In genomic region chr5:146719179-146719578, GRCh38 we compare ENCODE assay signal across 16 cellular contexts.
A peak's percentile ranks its signal among the peaks of the same experiment; 100 is the strongest.
DNase-seq lines count a peak whose midpoint lies in the region; ATAC-seq and TF ChIP-seq lines count a peak whose summit lies in the region.
"Had no signal": no experiment of that assay in that cellular context is flagged by ENCODE, and none has a peak within 500 bp of the region (broad histone marks: within the 10 kb centered on the region; RNA-seq: fewer than 3 reads in every experiment).

No MANE protein-coding gene starts in this region.

- no peak overlapping the region for H3K4me3 ChIP-seq in RWPE2 (ENCODE audit: severe bottlenecking)
- peak overlapping the region; percentile 2 for H3K4me3 ChIP-seq in neural cell (ENCODE audit: low read length)
- H3K4me3 ChIP-seq: BLaER1 had no signal

- peak overlapping the region; percentile 3 for H3K27ac ChIP-seq in RWPE2 (ENCODE audit: poor library complexity, severe bottlenecking)
- peak overlapping the region; percentile 86 for H3K27ac ChIP-seq in neural cell (ENCODE audit: low read length)
- H3K27ac ChIP-seq: BLaER1 had no signal

- no peak for ATAC-seq in RWPE2 (ENCODE audit: low read depth)

- H3K9me3 ChIP-seq in RWPE2 (ENCODE audit: severe bottlenecking) (no peaks in the 10 kb centered on the region), neural cell (ENCODE audit: low read length) (no peaks in the 10 kb centered on the region)
- H3K9me3 ChIP-seq: BE2C, BLaER1 had no signal

- no peaks in the 10 kb centered on the region for H3K36me3 ChIP-seq in RWPE2 (ENCODE audit: low read depth)
- no peaks in the 10 kb centered on the region for H3K36me3 ChIP-seq in neural cell (ENCODE audit: insufficient read depth, low read length)
- H3K36me3 ChIP-seq: BE2C, BLaER1 had no signal

- no peak for TF ChIP-seq EP300 in neural cell (conservative IDR thresholded peaks at IDR 0.05; ENCODE audit: poor library complexity, severe bottlenecking)

- no peak overlapping the region for H3K4me2 ChIP-seq in neural cell (ENCODE audit: low read length)
- H3K4me2 ChIP-seq: BLaER1 had no signal

- no peaks in the 10 kb centered on the region for H4K20me1 ChIP-seq in neural cell (ENCODE audit: insufficient read depth)
- H4K20me1 ChIP-seq: BLaER1 had no signal

- H3K9me2 ChIP-seq in neural cell (ENCODE audit: insufficient read depth, low read length): no peaks in the 10 kb centered on the region

- peaks cover 21% of the 10 kb centered on the region for H3K4me1 ChIP-seq in RWPE2 (ENCODE audit: insufficient read depth, poor library complexity, severe bottlenecking)
- H3K4me1 ChIP-seq: BLaER1 had no signal

- no peak for TF ChIP-seq CTCF in RWPE2 (IDR thresholded peaks at IDR 0.05; ENCODE audit: poor library complexity, severe bottlenecking)
- TF ChIP-seq CTCF in neural cell (IDR thresholded peaks at IDR 0.05; ENCODE audit: poor library complexity, severe bottlenecking): no peak

- no peak for TF ChIP-seq RAD21 in neural cell (conservative IDR thresholded peaks at IDR 0.05)

- peak overlapping the region; percentile 1 for H3K9ac ChIP-seq in neural cell (ENCODE audit: low read length)
- H3K9ac ChIP-seq: BLaER1 had no signal

- H3K27me3 ChIP-seq in RWPE2 (ENCODE audit: insufficient read depth, poor library complexity, severe bottlenecking) (no peaks in the 10 kb centered on the region), neural cell (ENCODE audit: insufficient read depth, low read depth, low read length) (no peaks in the 10 kb centered on the region)
- H3K27me3 ChIP-seq: BE2C, BLaER1 had no signal

- no peak for DNase-seq in RWPE2 (ENCODE audit: low spot score)
- no peak for DNase-seq in activated CD4-positive, alpha-beta T cell treated with anti-CD3 and anti-CD28 coated beads, Interleukin-2, amount 50 U/mL, for 4 hours
- DNase-seq in NCI-H2029 treated with DMSO at 0.1 percent for 48 hours (lab: John Stamatoyannopoulos, UW): no peak
- no peak for DNase-seq in NCI-H446 (lab: John Stamatoyannopoulos, UW)
- DNase-seq: 8988T; ACHN; BE2C; C1 segment of cervical spinal cord; CD4-positive, alpha-beta memory T cell; CD4-positive, CD25-positive, alpha-beta regulatory T cell; CD8-positive, alpha-beta memory T cell; COR-L47; DMS79 treated with DMSO at 0.1 percent for 48 hours; GF-D8 had no signal

- H3K79me2 ChIP-seq in neural cell (replicated peaks; ENCODE audit: insufficient read depth, low read length): peaks cover 9% of the 10 kb centered on the region

- no peak overlapping the region for H2AFZ ChIP-seq in neural cell (ENCODE audit: low read depth, low read length)

- H3F3A ChIP-seq in neural cell (ENCODE audit: insufficient read depth, low read length, poor library complexity, severe bottlenecking): peaks cover 4% of the 10 kb centered on the region

TF ChIP-seq in neural cell, 6 proteins besides CTCF, POLR2A, EP300 and RAD21:
- TF ChIP-seq SMC3 (conservative IDR thresholded peaks at IDR 0.05; ENCODE audit: poor library complexity): no peak
- TF ChIP-seq EZH2 (IDR thresholded peaks at IDR 0.05; ENCODE audit: borderline replicate concordance, insufficient read depth, low read length, poor library complexity, severe bottlenecking): no peak
- no peak for TF ChIP-seq MXI1 (conservative IDR thresholded peaks at IDR 0.05; ENCODE audit: poor library complexity, severe bottlenecking)
- TF ChIP-seq POLR2AphosphoS5 (IDR thresholded peaks at IDR 0.05): no peak
- TF ChIP-seq TAF1 (IDR thresholded peaks at IDR 0.05; ENCODE audit: low read depth): no peak
